ENCODE assay signal across 17 cellular contexts in the genomic region with DNA sequence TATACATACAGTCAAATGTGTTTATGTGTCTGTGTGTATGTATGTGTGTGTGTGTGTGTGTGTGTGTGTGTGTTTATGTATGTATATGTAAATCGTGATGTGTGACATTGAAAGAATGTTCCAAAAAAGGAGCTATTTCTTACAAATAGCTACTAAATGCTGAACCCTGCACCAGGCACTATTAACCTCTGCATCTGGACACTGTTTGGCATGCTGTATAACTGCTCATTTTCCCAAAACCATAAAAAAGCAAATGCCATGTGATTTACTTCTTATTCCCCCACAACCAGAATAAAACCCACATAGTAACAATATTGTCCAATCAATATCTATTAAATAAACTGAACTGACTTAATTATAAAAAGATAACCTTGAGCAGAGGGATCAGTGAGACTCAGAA.
"Had no signal": no experiment of that assay in that cellular context is flagged by ENCODE, and none has a peak within 500 bp of the region (broad histone marks: within the 10 kb centered on the region; RNA-seq: fewer than 3 reads in every experiment).

No MANE protein-coding gene starts in this region.

- H3K4me3 ChIP-seq: MG63 had no signal

- H3K27ac ChIP-seq: RWPE1 had no signal

- DNase-seq: IMR-90, Karpas-422, KG1, MG63, NCI-H1092, NCI-H1105 treated with DMSO at 0.1 percent for 48 hours, NCI-H1417 treated with DMSO at 0.1 percent for 48 hours, NCI-H1694 treated with DMSO at 0.1 percent for 48 hours, NCI-H2107, NCI-H2227 treated with DMSO at 0.1 percent for 48 hours, NCI-H524, NCI-H526 treated with DMSO at 0.1 percent for 48 hours, NCI-H748 treated with DMSO at 0.1 percent for 48 hours, SHP77, SK-N-SH, SW 1271 had no signal

- H3K27me3 ChIP-seq: MG63 had no signal

- H3K9me3 ChIP-seq: MG63, SK-N-SH had no signal

- H3K9ac ChIP-seq: SK-N-SH had no signal
